21 cellular contexts compared by ENCODE assay signal in the genomic region with DNA sequence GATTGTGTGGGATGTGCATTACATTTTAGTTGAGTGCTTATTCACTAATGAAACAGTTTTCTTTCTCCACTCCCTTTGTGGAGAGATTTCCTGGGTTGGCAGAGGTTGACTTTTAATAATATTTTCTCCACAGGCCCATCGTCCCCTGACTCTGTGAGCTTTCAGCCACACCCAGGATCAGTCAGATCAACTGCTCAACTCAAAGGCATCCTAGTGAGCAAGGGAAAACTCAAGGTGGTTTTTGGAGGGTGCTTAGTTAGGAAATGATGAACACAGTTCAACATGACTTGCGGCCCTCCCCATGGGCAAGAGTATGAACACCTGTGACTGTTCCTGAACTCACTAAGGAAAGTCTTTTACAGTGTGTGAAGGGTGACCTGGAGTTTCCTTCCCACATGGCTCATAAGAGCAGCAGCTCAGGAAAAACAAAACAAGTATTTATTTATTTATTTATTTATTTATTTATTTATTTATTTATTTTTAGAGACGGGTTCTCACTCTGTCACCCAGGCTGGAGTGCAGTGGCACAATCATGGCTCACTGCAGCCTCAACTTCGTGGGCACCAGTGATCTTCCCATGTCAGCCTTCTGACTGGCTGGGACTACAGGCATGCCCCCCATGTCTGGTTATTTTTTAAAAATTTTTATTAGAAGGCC. TPM values are rescaled to one million over a fixed set of nuclear protein-coding genes. Genes with fewer than 3 reads are reported as not detected.
"Had no signal": no experiment of that assay in that cellular context is flagged by ENCODE, and none has a peak within 500 bp of the region (broad histone marks: within the 10 kb centered on the region; RNA-seq: fewer than 3 reads in every experiment).

No MANE protein-coding gene starts in this region.

- H3K27ac ChIP-seq: dorsolateral prefrontal cortex, esophagus muscularis mucosa, ovary, stomach, thoracic aorta had no signal

- H3K36me3 ChIP-seq: esophagus muscularis mucosa, ovary, stomach, thoracic aorta had no signal

- H3K9me3 ChIP-seq: esophagus muscularis mucosa, ovary, spleen, stomach, thoracic aorta had no signal

- H3K4me3 ChIP-seq: dorsolateral prefrontal cortex, esophagus muscularis mucosa, ovary, spleen, stomach, thoracic aorta had no signal

- ATAC-seq: activated CD8-positive, alpha-beta memory T cell treated with anti-CD3 and anti-CD28 coated beads, Interleukin-2, amount 10 ng/mL, durations not matched to agents 7 days and 5 days; sciatic nerve; T-cell had no signal

- H3K27me3 ChIP-seq: dorsolateral prefrontal cortex, esophagus muscularis mucosa, ovary, spleen, stomach had no signal

- DNase-seq: activated CD4-positive, CD25-positive, alpha-beta regulatory T cell treated with anti-CD3 and anti-CD28 coated beads, Interleukin-2, amount 50 U/mL, for 72 hours; activated CD8-positive, alpha-beta memory T cell treated with anti-CD3 and anti-CD28 coated beads, Interleukin-2, amount 10 ng/mL, durations not matched to agents 7 days and 5 days; activated effector memory CD4-positive, alpha-beta T cell treated with Interleukin-2 at 50 U/mL for 16 hours; activated naive CD4-positive, alpha-beta T cell treated with anti-CD3 and anti-CD28 coated beads, Interleukin-2, amount 50 U/mL, for 16 hours; activated T-cell treated with anti-CD3 and anti-CD28 coated beads, Interleukin-2, amount 50 U/mL, for 24 hours; dorsolateral prefrontal cortex; endodermal cell; foreskin melanocyte; head of caudate nucleus; midbrain; ovary; spleen; stimulated activated CD4-positive, alpha-beta T cell treated with anti-CD3 and anti-CD28 coated beads, Interleukin-1b, Interleukin-23, amount 100 ng/mL, for 48 hours; stomach; T-cell; T-helper 9 cell had no signal

RNA-seq across cellular contexts. Expression of gene ARL11, which starts 10.2 kb away (rescaled TPM):
- total RNA-seq: myocyte had no signal
- polyA plus RNA-seq: neural cell had no signal
